ENCODE assay signal across 1 cellular context in genomic region chr9:69313175-69313574, GRCh38.
TF ChIP-seq lines count a peak whose summit lies in the region.

No MANE protein-coding gene starts in this region.

TF ChIP-seq in HEK293, 187 proteins besides CTCF, POLR2A, EP300 and RAD21 (continued from another document):
- TF ChIP-seq ZSCAN5A (tag by site-specific recombination; IDR thresholded peaks at IDR 0.05) (no peak), ZFP69B (tag by site-specific recombination; IDR thresholded peaks at IDR 0.05) (no peak), ZBTB44 (tag by site-specific recombination; IDR thresholded peaks at IDR 0.05) (no peak), ZNF311 (tag by site-specific recombination; IDR thresholded peaks at IDR 0.05; ENCODE audit: borderline replicate concordance) (no peak), ZBTB6 (tag by site-specific recombination; IDR thresholded peaks at IDR 0.05) (no peak), ZNF248 (tag by site-specific recombination; IDR thresholded peaks at IDR 0.05) (no peak), ZFP37 (tag by site-specific recombination; IDR thresholded peaks at IDR 0.05) (no peak), ZNF16 (tag by site-specific recombination; IDR thresholded peaks at IDR 0.05; ENCODE audit: low read depth) (no peak)
